14 cellular contexts compared by ENCODE assay signal in the genomic region with DNA sequence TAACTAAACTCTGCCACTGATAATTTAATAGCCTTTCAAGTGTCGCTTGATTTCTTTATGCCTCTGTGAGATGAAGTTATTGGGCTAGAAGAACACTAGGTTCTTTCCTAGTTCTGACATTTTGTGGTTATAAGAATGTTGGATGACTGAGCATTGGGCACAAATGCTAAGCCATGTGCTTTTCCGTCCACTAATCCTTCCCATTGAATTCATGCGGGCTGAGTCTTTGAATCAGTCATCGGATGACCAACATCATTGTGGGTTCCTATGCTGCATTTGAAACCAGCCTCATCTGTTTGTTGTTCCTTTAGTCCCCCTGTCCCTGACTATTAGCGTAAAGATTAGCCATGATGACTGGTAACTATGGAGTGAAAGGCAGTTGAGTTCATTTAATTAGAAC. TPM values are rescaled to one million over a fixed set of nuclear protein-coding genes. Genes with fewer than 3 reads are reported as not detected.
DNase-seq lines count a peak whose midpoint lies in the region; ATAC-seq, FAIRE-seq and TF ChIP-seq lines count a peak whose summit lies in the region.
"Had no signal": no experiment of that assay in that cellular context is flagged by ENCODE, and none has a peak within 500 bp of the region (broad histone marks: within the 10 kb centered on the region; RNA-seq: fewer than 3 reads in every experiment).

No MANE protein-coding gene starts in this region.

- no peak overlapping the region for H2AFZ ChIP-seq in astrocyte (ENCODE audit: low read depth, low read length)
- H2AFZ ChIP-seq: hepatocyte had no signal

- H3K27ac ChIP-seq in A549 (peak overlapping the region in 1 of 2 experiments; percentile 17; a peak in 2 of 6 replicates), astrocyte (ENCODE audit: low read depth, low read length) (peak overlapping the region; percentile 41), adrenal gland (no peak overlapping the region)
- H3K27ac ChIP-seq: hepatocyte had no signal

- H3K9me3 ChIP-seq in A549: no peaks in the 10 kb centered on the region
- no peaks in the 10 kb centered on the region for H3K9me3 ChIP-seq in astrocyte (ENCODE audit: insufficient read depth, low read depth, low read length)
- H3K9me3 ChIP-seq in adrenal gland (replicated peaks in 1 of 3): no peaks in the 10 kb centered on the region
- no peaks in the 10 kb centered on the region for H3K9me3 ChIP-seq in Caco-2

- intact Hi-C loops in natural killer cell (cut with micrococcal nuclease): no loop called here
- intact Hi-C loops in adrenal gland (cut with DNase I): no loop called here
- intact Hi-C loops in Caco-2 (cut with micrococcal nuclease; ENCODE audit: unreplicated experiment): no loop called here

- H3K9ac ChIP-seq in astrocyte (ENCODE audit: low read length): no peak overlapping the region

- no peak overlapping the region for H3K4me2 ChIP-seq in A549
- peak overlapping the region; percentile 23 for H3K4me2 ChIP-seq in astrocyte (ENCODE audit: low read length)
- H3K4me2 ChIP-seq: hepatocyte had no signal

- H3K4me3 ChIP-seq in A549: no peak overlapping the region
- H3K4me3 ChIP-seq in HFF-Myc (replicated peaks; ENCODE audit: low read depth, low read length): no peak overlapping the region
- H3K4me3 ChIP-seq in astrocyte (ENCODE audit: insufficient read depth, low read depth, low read length): no peak overlapping the region
- no peak overlapping the region for H3K4me3 ChIP-seq in adrenal gland
- no peak overlapping the region for H3K4me3 ChIP-seq in Caco-2 (ENCODE audit: low read depth, low read length)
- H3K4me3 ChIP-seq: hepatocyte had no signal

- H3K4me1 ChIP-seq in A549 (peaks cover 52% of the 10 kb centered on the region), astrocyte (ENCODE audit: insufficient read depth, low read length) (no peaks in the 10 kb centered on the region), adrenal gland (replicated peaks in 1 of 2) (no peaks in the 10 kb centered on the region), Caco-2 (no peaks in the 10 kb centered on the region)

- BruUV-seq in Caco-2 (replicated peaks; lab: Mats Ljungman, UMichigan): no TSS peak

- no peaks in the 10 kb centered on the region for H3K36me3 Mint-ChIP-seq in astrocyte (ENCODE audit: low read depth, unreplicated experiment)
- H3K36me3 Mint-ChIP-seq in natural killer cell: no peaks in the 10 kb centered on the region
- peaks cover 5% of the 10 kb centered on the region for H3K36me3 Mint-ChIP-seq in Caco-2 (ENCODE audit: insufficient read depth, unreplicated experiment)
- H3K36me3 Mint-ChIP-seq: activated naive CD8-positive, alpha-beta T cell treated with anti-CD3 and anti-CD28 coated beads for 36 hours had no signal

- H3K27me3 ChIP-seq in astrocyte (ENCODE audit: insufficient read depth, low read length) (no peaks in the 10 kb centered on the region), adrenal gland (no peaks in the 10 kb centered on the region), Caco-2 (replicated peaks; ENCODE audit: control insufficient read depth, insufficient read depth, low read length) (no peaks in the 10 kb centered on the region)
- H3K27me3 ChIP-seq: hepatocyte had no signal

- CTCF ChIA-PET in A549 (lab: Yijun Ruan, JAX): no interaction called here
- CTCF ChIA-PET in Caco-2 (lab: Charles Lee): no interaction called here

- TF ChIP-seq RAD21 in A549 (conservative IDR thresholded peaks at IDR 0.05 in 1 of 2, IDR thresholded peaks at IDR 0.05 in 1 of 2): no peak

- no peak for TF ChIP-seq CTCF in A549 (IDR thresholded peaks at IDR 0.05)
- no peak for TF ChIP-seq CTCF in HFF-Myc (IDR thresholded peaks at IDR 0.05; ENCODE audit: low read depth, low read length, missing control alignments)
- no peak for TF ChIP-seq CTCF in astrocyte (IDR thresholded peaks at IDR 0.05; ENCODE audit: insufficient read depth, low read depth, low read length)
- no peak for TF ChIP-seq CTCF in natural killer cell (IDR thresholded peaks at IDR 0.05)
- TF ChIP-seq CTCF in adrenal gland (IDR thresholded peaks at IDR 0.05): no peak
- no peak for TF ChIP-seq CTCF in Caco-2 (IDR thresholded peaks at IDR 0.05; ENCODE audit: insufficient read depth in 1 of 2, low read depth in 1 of 2, low read length in 1 of 2, severe bottlenecking in 1 of 2, unreplicated experiment in 1 of 2)

- DNase-seq in A549 (ENCODE audit: low read depth in 1 of 2, low spot score in 1 of 2) (no peak), HFF-Myc (ENCODE audit: extremely low read depth, low read depth) (peak; percentile 33), astrocyte (ENCODE audit: low read depth) (peak; percentile 78), kidney tubule cell (ENCODE audit: low spot score) (peak; percentile 65), natural killer cell (no peak), adrenal gland (no peak), Caco-2 (no peak), NOMO-1 treated with DMSO at 0.1 percent for 48 hours (lab: John Stamatoyannopoulos, UW; ENCODE audit: unreplicated experiment) (no peak)
- DNase-seq: activated naive CD8-positive, alpha-beta T cell treated with anti-CD3 and anti-CD28 coated beads for 36 hours; activated T-cell treated with anti-CD3 and anti-CD28 coated beads for 4 hours; stimulated activated CD4-positive, alpha-beta T cell treated with anti-CD3 and anti-CD28 coated beads, Interleukin-15, amount 100 ng/mL, for 24 hours had no signal

- TF ChIP-seq EP300 in A549 (IDR thresholded peaks at IDR 0.05): no peak

- H3K4me1 Mint-ChIP-seq in astrocyte (ENCODE audit: low read depth, unreplicated experiment): no peaks in the 10 kb centered on the region
- H3K4me1 Mint-ChIP-seq in natural killer cell: no peaks in the 10 kb centered on the region
- no peaks in the 10 kb centered on the region for H3K4me1 Mint-ChIP-seq in Caco-2 (ENCODE audit: low read depth, unreplicated experiment)
- H3K4me1 Mint-ChIP-seq: activated naive CD8-positive, alpha-beta T cell treated with anti-CD3 and anti-CD28 coated beads for 36 hours had no signal

- H3K36me3 ChIP-seq in astrocyte (ENCODE audit: insufficient read depth, low read length) (no peaks in the 10 kb centered on the region), adrenal gland (replicated peaks in 1 of 2) (no peaks in the 10 kb centered on the region), Caco-2 (ENCODE audit: control insufficient read depth, insufficient read depth, low read length) (no peaks in the 10 kb centered on the region)

- H3K27ac Mint-ChIP-seq in astrocyte (ENCODE audit: unreplicated experiment) (no peak overlapping the region), natural killer cell (no peak overlapping the region), Caco-2 (ENCODE audit: unreplicated experiment) (no peak overlapping the region)
- H3K27ac Mint-ChIP-seq: activated naive CD8-positive, alpha-beta T cell treated with anti-CD3 and anti-CD28 coated beads for 36 hours; T-helper 1 cell treated with Interleukin-12 subunit alpha and Interleukin-12 subunit beta and Interleukin-4 antibody, amounts not matched to agents 30 μg/mL and 1 μg/mL, for 36 hours had no signal

- 72% methylated on average over 5 of the region's 5 CpGs for WGBS in A549 (ENCODE audit: missing lambda C conversion rate)
- WGBS in adrenal gland, 4 donors: 95 to 97% (median 96%) methylated on average over 5 of the region's 5 CpGs

- TF ChIP-seq POLR2A in A549 (IDR thresholded peaks at IDR 0.05; ENCODE audit: low read length): no peak
- TF ChIP-seq POLR2A in adrenal gland (IDR thresholded peaks at IDR 0.05): no peak

- POLR2A ChIA-PET in A549 (lab: Yijun Ruan, JAX) (no interaction called here), Caco-2 (lab: Charles Lee) (no interaction called here)

- FAIRE-seq in A549 (lab: Jason Lieb, UNC) (no peak), astrocyte (lab: Jason Lieb, UNC) (peak; percentile 73)
- FAIRE-seq: GM18507 had no signal

- no peaks in the 10 kb centered on the region for H4K20me1 ChIP-seq in astrocyte (ENCODE audit: insufficient read depth, low read length)

- ATAC-seq in A549: peak in 1 of 2 experiments; percentile 1; a peak in 2 of 6 replicates
- no peak for ATAC-seq in natural killer cell

- H3K27me3 Mint-ChIP-seq in astrocyte (ENCODE audit: low read depth, unreplicated experiment) (peaks cover 3% of the 10 kb centered on the region), natural killer cell (ENCODE audit: low read depth in 2 of 2) (peaks cover 0 to 3% of the 10 kb centered on the region in 2 donors), Caco-2 (ENCODE audit: insufficient read depth, unreplicated experiment) (no peaks in the 10 kb centered on the region)

- no peaks in the 10 kb centered on the region for H3K9me3 Mint-ChIP-seq in astrocyte (ENCODE audit: unreplicated experiment)
- no peaks in the 10 kb centered on the region for H3K9me3 Mint-ChIP-seq in natural killer cell
- no peaks in the 10 kb centered on the region for H3K9me3 Mint-ChIP-seq in Caco-2 (ENCODE audit: unreplicated experiment)
- H3K9me3 Mint-ChIP-seq: activated naive CD8-positive, alpha-beta T cell treated with anti-CD3 and anti-CD28 coated beads for 36 hours; T-helper 1 cell treated with Interleukin-12 subunit alpha and Interleukin-12 subunit beta and Interleukin-4 antibody, amounts not matched to agents 30 μg/mL and 1 μg/mL, for 36 hours had no signal

- H3K4me3 Mint-ChIP-seq in astrocyte (ENCODE audit: unreplicated experiment): no peak overlapping the region
- no peak overlapping the region for H3K4me3 Mint-ChIP-seq in natural killer cell
- no peak overlapping the region for H3K4me3 Mint-ChIP-seq in Caco-2 (ENCODE audit: unreplicated experiment)
- H3K4me3 Mint-ChIP-seq: activated naive CD8-positive, alpha-beta T cell treated with anti-CD3 and anti-CD28 coated beads for 36 hours; T-helper 1 cell treated with Interleukin-12 subunit alpha and Interleukin-12 subunit beta and Interleukin-4 antibody, amounts not matched to agents 30 μg/mL and 1 μg/mL, for 36 hours had no signal

- no peaks in the 10 kb centered on the region for H3K79me2 ChIP-seq in astrocyte (ENCODE audit: insufficient read depth, low read length)
- H3K79me2 ChIP-seq: hepatocyte had no signal

TF ChIP-seq in A549, 52 proteins besides CTCF, POLR2A, EP300 and RAD21 (continues in another document):
- TF ChIP-seq ZFP36 (IDR thresholded peaks at IDR 0.05; ENCODE audit: borderline replicate concordance, partially characterized antibody): no peak
- no peak for TF ChIP-seq SREBF2 (IDR thresholded peaks at IDR 0.05)

RNA-seq across cellular contexts. Expression of a gene that starts 58.5 kb away (rescaled TPM):
- polyA plus RNA-seq in A549 (2011; rRNA removed): 6,119 and 8,617 TPM in 2 replicates
- 2,623 and 3,095 TPM in 2 replicates for polyA plus RNA-seq in A549 (2012; cell fraction: cytosol; rRNA removed)
- 1,463 and 2,252 TPM in 2 replicates for polyA plus RNA-seq in A549 (2012; cell fraction: nucleus; rRNA removed)
- 9,362 to 9,987 TPM (median 9,373 TPM) in 3 replicates for polyA plus RNA-seq in A549 (2017; fragmentation: RNase III; extraction: RNeasy Plus Mini Kit Qiagen cat#74134 plus additional on column Dnase treatment)
- 2,553 and 2,631 TPM in 2 replicates for polyA minus RNA-seq in A549 (2011; rRNA and poly(A)+ RNA removed)
- 1.5 and 2.1 TPM in 2 replicates for total RNA-seq in astrocyte
- 1 to 10 TPM in 1 of 3 donors, under 1 TPM in 1, not detected in 1; 0.57 to 1.7 TPM for total RNA-seq in natural killer cell
- 100 to 1,000 TPM in 7 of 8 donors, 10 to 100 TPM in 1; 88.7 to 345 (median 205) TPM for total RNA-seq in adrenal gland
- polyA plus RNA-seq in adrenal gland: 100 to 1,000 TPM in 2 of 3 donors, 10 to 100 TPM in 1; 92.7 to 249 (median 164) TPM
- total RNA-seq in Caco-2 (2022): 104 and 119 TPM in 2 replicates
- total RNA-seq: activated naive CD8-positive, alpha-beta T cell treated with anti-CD3 and anti-CD28 coated beads for 36 hours had no signal

Comparison
In these comparisons a context has a peak if more than half of its experiments do, and no peak if none do; other contexts are left out.
1. DNase-seq: peak in HFF-Myc (single experiment), astrocyte (single experiment) and kidney tubule cell (single experiment); none in A549 (0 of 2), natural killer cell (single experiment), adrenal gland (0 of 7), Caco-2 (0 of 2) and NOMO-1 treated with DMSO at 0.1 percent for 48 hours (single experiment).
2. RNA of a gene that starts 58.5 kb away (total RNA-seq): 88.7 to 345 TPM in adrenal gland and 104 to 119 TPM in Caco-2; 1.5 to 2.1 TPM in astrocyte and 0.57 to 1.7 TPM in natural killer cell; every median in the first group is over 10 times any median in the second.